Comparison of ENCODE assay signal across 10 cellular contexts in genomic region chr17:16477255-16477654, GRCh38. TPM values are rescaled to one million over a fixed set of nuclear protein-coding genes. Genes with fewer than 3 reads are reported as not detected.
DNase-seq lines count a peak whose midpoint lies in the region; ATAC-seq and TF ChIP-seq lines count a peak whose summit lies in the region.
"Had no signal": no experiment of that assay in that cellular context is flagged by ENCODE, and none has a peak within 500 bp of the region (broad histone marks: within the 10 kb centered on the region; RNA-seq: fewer than 3 reads in every experiment).

No MANE protein-coding gene starts in this region.

- no peak overlapping the region for H3K27ac Mint-ChIP-seq in activated CD8-positive, alpha-beta memory T cell treated with anti-CD3 and anti-CD28 coated beads, Interleukin-2, amount 10 ng/mL, durations not matched to agents 7 days and 5 days

- TF ChIP-seq POLR2A in GM18505 (IDR thresholded peaks at IDR 0.05; ENCODE audit: borderline replicate concordance, extremely low read depth, insufficient read depth, insufficient read length), result no peak

- ATAC-seq in omental fat pad (ENCODE audit: low FRiP score), result peak; percentile 92
- no peak for ATAC-seq in GM18505 (IDR thresholded peaks at IDR 0.05; ENCODE audit: unreplicated experiment)
- ATAC-seq in GM21367 (IDR thresholded peaks at IDR 0.05; ENCODE audit: unreplicated experiment), result no peak
- no peak for ATAC-seq in activated CD8-positive, alpha-beta memory T cell treated with anti-CD3 and anti-CD28 coated beads, Interleukin-2, amount 10 ng/mL, durations not matched to agents 7 days and 5 days

- no peak overlapping the region for H3K4me3 ChIP-seq in fibroblast of pulmonary artery (replicated peaks; ENCODE audit: low read depth, low read length)

- TF ChIP-seq CTCF in AG09319 (IDR thresholded peaks at IDR 0.05; ENCODE audit: low read depth, low read length) (no peak), fibroblast of pulmonary artery (IDR thresholded peaks at IDR 0.05; ENCODE audit: low read length, missing control alignments) (no peak), omental fat pad (IDR thresholded peaks at IDR 0.05) (no peak)

- no peaks in the 10 kb centered on the region for H3K27me3 Mint-ChIP-seq in activated CD8-positive, alpha-beta memory T cell treated with anti-CD3 and anti-CD28 coated beads, Interleukin-2, amount 10 ng/mL, durations not matched to agents 7 days and 5 days

- CTCF ChIA-PET in activated CD8-positive, alpha-beta memory T cell treated with anti-CD3 and anti-CD28 coated beads, Interleukin-2, amount 10 ng/mL, durations not matched to agents 7 days and 5 days (lab: Charles Lee), result interaction anchor here (0.8 kb wide), 1 partner anchor 44 kb away, joined by 3 read pairs; no protein-coding TSS in a partner anchor

- H3K4me3 Mint-ChIP-seq in activated CD8-positive, alpha-beta memory T cell treated with anti-CD3 and anti-CD28 coated beads, Interleukin-2, amount 10 ng/mL, durations not matched to agents 7 days and 5 days, result no peak overlapping the region

- H3K9me3 Mint-ChIP-seq in activated CD8-positive, alpha-beta memory T cell treated with anti-CD3 and anti-CD28 coated beads, Interleukin-2, amount 10 ng/mL, durations not matched to agents 7 days and 5 days (ENCODE audit: low read depth), result no peaks in the 10 kb centered on the region

- H3K36me3 Mint-ChIP-seq in activated CD8-positive, alpha-beta memory T cell treated with anti-CD3 and anti-CD28 coated beads, Interleukin-2, amount 10 ng/mL, durations not matched to agents 7 days and 5 days, result no peaks in the 10 kb centered on the region

- no peaks in the 10 kb centered on the region for H3K4me1 Mint-ChIP-seq in activated CD8-positive, alpha-beta memory T cell treated with anti-CD3 and anti-CD28 coated beads, Interleukin-2, amount 10 ng/mL, durations not matched to agents 7 days and 5 days

- DNase-seq in AG09319 (ENCODE audit: extremely low read depth, low read depth) (peak; percentile 47), RPMI7951 (ENCODE audit: low read depth) (peak; percentile 93), fibroblast of pulmonary artery (ENCODE audit: low read depth) (peak; percentile 83), omental fat pad (ENCODE audit: low spot score) (no peak)
- DNase-seq in activated CD4-positive, alpha-beta T cell treated with anti-CD3 and anti-CD28 coated beads for 4 hours, result no peak
- DNase-seq in activated CD8-positive, alpha-beta memory T cell treated with anti-CD3 and anti-CD28 coated beads, Interleukin-2, amount 10 ng/mL, durations not matched to agents 7 days and 5 days, result no peak
- DNase-seq: Calu3; stimulated activated naive CD4-positive, alpha-beta T cell had no signal

RNA-seq across cellular contexts. Expression of gene LRRC75A, which starts 14.7 kb away (rescaled TPM):
- 2.7 and 3.2 TPM in 2 replicates for total RNA-seq in RPMI7951 (2014; rRNA removed; shearing (Covaris generic))
- 1 to 10 TPM in 3 of 4 donors, under 1 TPM in 1; 0.74 to 3.5 (median 2.1) TPM for total RNA-seq in omental fat pad
- total RNA-seq in activated CD8-positive, alpha-beta memory T cell treated with anti-CD3 and anti-CD28 coated beads, Interleukin-2, amount 10 ng/mL, durations not matched to agents 7 days and 5 days, result 1 to 10 TPM; 3.0 to 4.6 TPM

Comparison
In these comparisons a context has a peak if more than half of its experiments do, and no peak if none do; other contexts are left out.
1. DNase-seq: peak in AG09319 (single experiment), RPMI7951 (single experiment) and fibroblast of pulmonary artery (single experiment); none in omental fat pad (single experiment), activated CD4-positive, alpha-beta T cell treated with anti-CD3 and anti-CD28 coated beads for 4 hours (0 of 2) and activated CD8-positive, alpha-beta memory T cell treated with anti-CD3 and anti-CD28 coated beads, Interleukin-2, amount 10 ng/mL, durations not matched to agents 7 days and 5 days (single experiment).